12 cellular contexts compared by ENCODE assay signal in genomic region chr3:163916596-163917560, GRCh38.
A peak's percentile ranks its signal among the peaks of the same experiment; 100 is the strongest.
DNase-seq lines count a peak whose midpoint lies in the region; ATAC-seq, FAIRE-seq and TF ChIP-seq lines count a peak whose summit lies in the region.
"Had no signal": no experiment of that assay in that cellular context is flagged by ENCODE, and none has a peak within 500 bp of the region (broad histone marks: within the 10 kb centered on the region; RNA-seq: fewer than 3 reads in every experiment).

No MANE protein-coding gene starts in this region.

- H3K36me3 ChIP-seq in body of pancreas (replicated peaks in 1 of 2; ENCODE audit: insufficient read depth in 1 of 2, low read depth in 2 of 2) (no peaks in the 10 kb centered on the region), small intestine (ENCODE audit: control insufficient read depth in 2 of 2, insufficient read depth in 2 of 2, low read length in 2 of 2) (no peaks in the 10 kb centered on the region), tibial artery (no peaks in the 10 kb centered on the region)
- H3K36me3 ChIP-seq: SJSA1 had no signal

- H3K27me3 ChIP-seq in body of pancreas (no peaks in the 10 kb centered on the region), small intestine (ENCODE audit: control insufficient read depth in 2 of 2, insufficient read depth in 2 of 2, low read length in 2 of 2) (no peaks in the 10 kb centered on the region), tibial artery (no peaks in the 10 kb centered on the region)
- H3K27me3 ChIP-seq: SJSA1 had no signal

- FAIRE-seq in small intestine (lab: Jason Lieb, UNC) = no peak
- FAIRE-seq: GM12878 had no signal

- intact Hi-C loops in body of pancreas (cut with DNase I) (loop anchor here (10.0 kb wide), 1 partner anchor 1268 kb away; no protein-coding TSS in a partner anchor), tibial artery (cut with DNase I; ENCODE audit: low total_unique reads) (no loop called here)

- TF ChIP-seq CTCF in body of pancreas (IDR thresholded peaks at IDR 0.05) (peak in 6 of 7 experiments; percentile 7 to 59 (median 46)), tibial artery (IDR thresholded peaks at IDR 0.05) (no peak)

- H3K4me3 ChIP-seq in body of pancreas (no peak overlapping the region), small intestine (ENCODE audit: low read depth in 1 of 2, low read length in 2 of 2) (no peak overlapping the region), tibial artery (no peak overlapping the region)
- H3K4me3 ChIP-seq: GM12878, SJSA1 had no signal

- TF ChIP-seq POLR2A in body of pancreas (IDR thresholded peaks at IDR 0.05) = no peak

- no peaks in the 10 kb centered on the region for H3K4me1 ChIP-seq in body of pancreas
- H3K4me1 ChIP-seq in small intestine (ENCODE audit: control insufficient read depth in 2 of 2, insufficient read depth in 1 of 2, low read depth in 1 of 2, low read length in 1 of 2) = no peaks in the 10 kb centered on the region
- H3K4me1 ChIP-seq in tibial artery = no peaks in the 10 kb centered on the region
- H3K4me1 ChIP-seq: SJSA1 had no signal

- H3K9me3 ChIP-seq in body of pancreas (no peaks in the 10 kb centered on the region), small intestine (ENCODE audit: control insufficient read depth, low read depth) (no peaks in the 10 kb centered on the region), tibial artery (no peaks in the 10 kb centered on the region)
- H3K9me3 ChIP-seq: SJSA1 had no signal

- DNase-seq in NCI-H82 (lab: John Stamatoyannopoulos, UW) (peak; percentile 69), NCI-H82 treated with DMSO at 0.1 percent for 48 hours (lab: John Stamatoyannopoulos, UW; ENCODE audit: unreplicated experiment) (no peak), NCI-H2081 treated with DMSO at 0.1 percent for 48 hours (lab: John Stamatoyannopoulos, UW) (peak; percentile 30), body of pancreas (peak; percentile 12 to 37 (median 14)), small intestine (peak; percentile 4), tibial artery (no peak), AG08395 (ENCODE audit: low spot score) (no peak)
- DNase-seq: activated T-cell treated with anti-CD3 and anti-CD28 coated beads for 4 hours, cortex of kidney had no signal

- WGBS in body of pancreas, 2 donors = 70 to 79% methylated on average over 4 of the region's 4 CpGs
- 72 to 83% (median 73%) methylated on average over 4 of the region's 4 CpGs for WGBS in small intestine, 3 donors

- H3K27ac ChIP-seq in body of pancreas (no peak overlapping the region), small intestine (ENCODE audit: low read depth in 1 of 2, low read length in 1 of 2) (no peak overlapping the region), tibial artery (no peak overlapping the region)
- H3K27ac ChIP-seq: SJSA1 had no signal

- ATAC-seq in body of pancreas = no peak
- no peak for ATAC-seq in HG03457 (IDR thresholded peaks at IDR 0.05; ENCODE audit: unreplicated experiment)
- ATAC-seq: GM12878 had no signal

Comparison
In these comparisons a context has a peak if more than half of its experiments do, and no peak if none do; other contexts are left out.
1. DNase-seq: peak in NCI-H82 (single experiment), NCI-H2081 treated with DMSO at 0.1 percent for 48 hours (single experiment), body of pancreas (4 of 4) and small intestine (single experiment); none in NCI-H82 treated with DMSO at 0.1 percent for 48 hours (single experiment), tibial artery (0 of 2) and AG08395 (single experiment).
2. CTCF ChIP-seq: peak in body of pancreas (6 of 7); none in tibial artery (0 of 2).